ENCODE assay signal across 1 cellular context in the genomic region with DNA sequence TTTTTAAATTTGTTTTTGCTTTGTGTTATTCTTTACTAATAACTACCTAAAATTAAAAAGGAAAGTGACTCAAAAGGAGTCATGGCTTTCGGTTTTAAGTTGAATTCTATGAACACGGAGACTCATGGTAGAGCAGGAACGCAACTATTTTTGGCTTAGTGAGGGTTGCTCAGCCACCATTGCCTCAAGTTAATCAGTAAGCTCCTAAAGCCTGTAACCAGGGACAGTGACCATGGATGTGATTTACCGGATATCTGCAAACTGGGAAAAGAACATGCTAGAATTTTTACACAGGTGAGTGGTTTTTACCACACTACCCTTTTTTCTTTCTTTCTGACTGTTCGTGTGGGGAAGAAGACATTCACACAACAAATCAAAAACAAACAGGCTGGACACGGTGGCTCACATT.
TF ChIP-seq lines count a peak whose summit lies in the region.

No MANE protein-coding gene starts in this region.

TF ChIP-seq in HepG2, 621 proteins besides CTCF, POLR2A, EP300 and RAD21 (continued from another document):
- TF ChIP-seq, protein P1, sequence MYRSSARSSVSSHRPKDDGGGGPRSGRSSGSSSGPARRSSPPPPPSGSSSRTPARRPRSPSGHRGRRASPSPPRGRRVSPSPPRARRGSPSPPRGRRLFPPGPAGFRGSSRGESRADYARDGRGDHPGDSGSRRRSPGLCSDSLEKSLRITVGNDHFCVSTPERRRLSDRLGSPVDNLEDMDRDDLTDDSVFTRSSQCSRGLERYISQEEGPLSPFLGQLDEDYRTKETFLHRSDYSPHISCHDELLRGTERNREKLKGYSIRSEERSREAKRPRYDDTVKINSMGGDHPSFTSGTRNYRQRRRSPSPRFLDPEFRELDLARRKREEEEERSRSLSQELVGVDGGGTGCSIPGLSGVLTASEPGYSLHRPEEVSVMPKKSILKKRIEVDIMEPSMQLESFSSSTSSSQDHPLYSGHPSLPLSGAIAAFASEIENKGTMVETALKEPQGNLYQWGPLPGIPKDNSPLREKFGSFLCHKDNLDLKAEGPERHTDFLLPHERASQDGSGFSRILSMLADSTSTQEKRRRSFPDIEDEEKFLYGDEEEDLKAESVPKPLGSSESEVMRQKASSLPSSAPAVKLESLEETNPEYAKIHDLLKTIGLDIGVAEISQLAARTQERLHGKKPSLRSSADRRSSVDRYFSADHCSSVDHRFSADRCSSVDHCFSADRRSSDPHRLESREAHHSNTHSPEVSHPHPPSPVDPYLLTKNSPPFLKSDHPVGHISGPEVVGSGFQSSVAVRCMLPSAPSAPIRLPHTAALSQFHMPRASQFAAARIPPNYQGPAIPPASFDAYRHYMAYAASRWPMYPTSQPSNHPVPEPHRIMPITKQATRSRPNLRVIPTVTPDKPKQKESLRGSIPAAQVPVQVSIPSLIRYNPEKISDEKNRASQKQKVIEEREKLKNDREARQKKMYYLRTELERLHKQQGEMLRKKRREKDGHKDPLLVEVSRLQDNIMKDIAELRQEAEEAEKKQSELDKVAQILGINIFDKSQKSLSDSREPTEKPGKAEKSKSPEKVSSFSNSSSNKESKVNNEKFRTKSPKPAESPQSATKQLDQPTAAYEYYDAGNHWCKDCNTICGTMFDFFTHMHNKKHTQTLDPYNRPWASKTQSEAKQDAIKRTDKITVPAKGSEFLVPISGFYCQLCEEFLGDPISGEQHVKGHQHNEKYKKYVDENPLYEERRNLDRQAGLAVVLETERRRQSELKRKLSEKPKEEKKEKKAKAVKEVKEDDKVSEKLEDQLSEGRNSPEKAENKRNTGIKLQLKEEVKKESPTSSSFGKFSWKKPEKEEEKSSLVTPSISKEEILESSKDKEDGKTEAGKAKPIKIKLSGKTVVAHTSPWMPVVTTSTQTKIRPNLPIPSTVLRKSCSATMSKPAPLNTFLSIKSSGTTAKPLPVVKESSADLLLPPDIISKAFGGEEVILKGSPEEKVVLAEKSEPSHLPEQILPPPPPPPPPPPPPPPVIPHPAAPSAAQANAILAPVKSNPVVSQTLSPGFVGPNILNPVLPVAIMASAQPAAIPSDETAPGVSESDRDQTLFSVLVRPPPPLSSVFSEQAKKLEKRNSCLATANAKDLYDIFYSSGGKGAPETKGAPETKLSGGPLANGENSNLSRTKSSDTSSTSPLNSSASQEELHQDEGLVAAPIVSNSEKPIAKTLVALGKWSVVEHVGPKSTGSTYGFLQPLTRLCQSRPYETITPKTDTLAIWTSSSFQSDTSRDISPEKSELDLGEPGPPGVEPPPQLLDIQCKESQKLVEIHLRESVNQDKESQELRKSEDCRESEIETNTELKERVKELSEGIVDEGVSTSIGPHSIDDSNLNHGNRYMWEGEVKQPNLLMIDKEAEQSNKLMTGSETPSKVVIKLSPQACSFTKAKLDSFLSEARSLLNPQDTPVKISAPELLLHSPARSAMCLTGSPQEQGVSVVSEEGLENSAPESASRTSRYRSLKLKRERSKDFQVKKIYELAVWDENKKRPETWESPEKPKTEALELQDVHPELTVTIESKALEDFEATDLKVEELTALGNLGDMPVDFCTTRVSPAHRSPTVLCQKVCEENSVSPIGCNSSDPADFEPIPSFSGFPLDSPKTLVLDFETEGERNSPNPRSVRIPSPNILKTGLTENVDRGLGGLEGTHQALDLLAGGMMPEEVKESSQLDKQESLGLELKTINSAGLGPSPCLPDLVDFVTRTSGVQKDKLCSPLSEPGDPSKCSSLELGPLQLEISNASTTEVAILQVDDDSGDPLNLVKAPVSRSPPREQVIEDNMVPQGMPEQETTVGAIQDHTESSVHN (CRISPR knock-in tag; IDR thresholded peaks at IDR 0.05) = no peak
- no peak for TF ChIP-seq POGZ (CRISPR knock-in tag; IDR thresholded peaks at IDR 0.05)
- no peak for TF ChIP-seq HNRNPH1 (optimal IDR thresholded peaks at IDR 0.05; ENCODE audit: low read depth, low read length)
- no peak for TF ChIP-seq ZNF605 (CRISPR knock-in tag; IDR thresholded peaks at IDR 0.05)
- TF ChIP-seq SKI (IDR thresholded peaks at IDR 0.05; ENCODE audit: partially characterized antibody) = no peak
- no peak for TF ChIP-seq RXRA (CRISPR knock-in tag; IDR thresholded peaks at IDR 0.05)
- TF ChIP-seq, protein P2, sequence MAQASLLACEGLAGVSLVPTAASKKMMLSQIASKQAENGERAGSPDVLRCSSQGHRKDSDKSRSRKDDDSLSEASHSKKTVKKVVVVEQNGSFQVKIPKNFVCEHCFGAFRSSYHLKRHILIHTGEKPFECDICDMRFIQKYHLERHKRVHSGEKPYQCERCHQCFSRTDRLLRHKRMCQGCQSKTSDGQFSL (CRISPR knock-in tag; IDR thresholded peaks at IDR 0.05) = no peak
- TF ChIP-seq GATAD2A (CRISPR knock-in tag; IDR thresholded peaks at IDR 0.05) = 0 out of 2 replicates have a peak, but pooled peaks have one; percentile 12
- TF ChIP-seq, protein P3, sequence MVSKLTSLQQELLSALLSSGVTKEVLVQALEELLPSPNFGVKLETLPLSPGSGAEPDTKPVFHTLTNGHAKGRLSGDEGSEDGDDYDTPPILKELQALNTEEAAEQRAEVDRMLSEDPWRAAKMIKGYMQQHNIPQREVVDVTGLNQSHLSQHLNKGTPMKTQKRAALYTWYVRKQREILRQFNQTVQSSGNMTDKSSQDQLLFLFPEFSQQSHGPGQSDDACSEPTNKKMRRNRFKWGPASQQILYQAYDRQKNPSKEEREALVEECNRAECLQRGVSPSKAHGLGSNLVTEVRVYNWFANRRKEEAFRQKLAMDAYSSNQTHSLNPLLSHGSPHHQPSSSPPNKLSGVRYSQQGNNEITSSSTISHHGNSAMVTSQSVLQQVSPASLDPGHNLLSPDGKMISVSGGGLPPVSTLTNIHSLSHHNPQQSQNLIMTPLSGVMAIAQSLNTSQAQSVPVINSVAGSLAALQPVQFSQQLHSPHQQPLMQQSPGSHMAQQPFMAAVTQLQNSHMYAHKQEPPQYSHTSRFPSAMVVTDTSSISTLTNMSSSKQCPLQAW (CRISPR knock-in tag; IDR thresholded peaks at IDR 0.05) = 0 out of 2 replicates have a peak, but pooled peaks have one; percentile 24
- TF ChIP-seq SMAD3 (CRISPR knock-in tag; IDR thresholded peaks at IDR 0.05) = no peak
- TF ChIP-seq, protein P4, sequence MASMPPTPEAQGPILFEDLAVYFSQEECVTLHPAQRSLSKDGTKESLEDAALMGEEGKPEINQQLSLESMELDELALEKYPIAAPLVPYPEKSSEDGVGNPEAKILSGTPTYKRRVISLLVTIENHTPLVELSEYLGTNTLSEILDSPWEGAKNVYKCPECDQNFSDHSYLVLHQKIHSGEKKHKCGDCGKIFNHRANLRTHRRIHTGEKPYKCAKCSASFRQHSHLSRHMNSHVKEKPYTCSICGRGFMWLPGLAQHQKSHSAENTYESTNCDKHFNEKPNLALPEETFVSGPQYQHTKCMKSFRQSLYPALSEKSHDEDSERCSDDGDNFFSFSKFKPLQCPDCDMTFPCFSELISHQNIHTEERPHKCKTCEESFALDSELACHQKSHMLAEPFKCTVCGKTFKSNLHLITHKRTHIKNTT (CRISPR knock-in tag; IDR thresholded peaks at IDR 0.05) = no peak
- no peak for TF ChIP-seq ZNF850 (CRISPR knock-in tag; conservative IDR thresholded peaks at IDR 0.05)
- TF ChIP-seq, protein P5, sequence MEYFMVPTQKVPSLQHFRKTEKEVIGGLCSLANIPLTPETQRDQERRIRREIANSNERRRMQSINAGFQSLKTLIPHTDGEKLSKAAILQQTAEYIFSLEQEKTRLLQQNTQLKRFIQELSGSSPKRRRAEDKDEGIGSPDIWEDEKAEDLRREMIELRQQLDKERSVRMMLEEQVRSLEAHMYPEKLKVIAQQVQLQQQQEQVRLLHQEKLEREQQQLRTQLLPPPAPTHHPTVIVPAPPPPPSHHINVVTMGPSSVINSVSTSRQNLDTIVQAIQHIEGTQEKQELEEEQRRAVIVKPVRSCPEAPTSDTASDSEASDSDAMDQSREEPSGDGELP (IDR thresholded peaks at IDR 0.05; ENCODE audit: borderline replicate concordance, low read depth) = no peak
- no peak for TF ChIP-seq RARG (CRISPR knock-in tag; IDR thresholded peaks at IDR 0.05; ENCODE audit: low read depth)
- no peak for TF ChIP-seq ZNF235 (CRISPR knock-in tag; IDR thresholded peaks at IDR 0.05; ENCODE audit: borderline replicate concordance)
- no peak for TF ChIP-seq ERF (CRISPR knock-in tag; IDR thresholded peaks at IDR 0.05)
- TF ChIP-seq, protein P6, sequence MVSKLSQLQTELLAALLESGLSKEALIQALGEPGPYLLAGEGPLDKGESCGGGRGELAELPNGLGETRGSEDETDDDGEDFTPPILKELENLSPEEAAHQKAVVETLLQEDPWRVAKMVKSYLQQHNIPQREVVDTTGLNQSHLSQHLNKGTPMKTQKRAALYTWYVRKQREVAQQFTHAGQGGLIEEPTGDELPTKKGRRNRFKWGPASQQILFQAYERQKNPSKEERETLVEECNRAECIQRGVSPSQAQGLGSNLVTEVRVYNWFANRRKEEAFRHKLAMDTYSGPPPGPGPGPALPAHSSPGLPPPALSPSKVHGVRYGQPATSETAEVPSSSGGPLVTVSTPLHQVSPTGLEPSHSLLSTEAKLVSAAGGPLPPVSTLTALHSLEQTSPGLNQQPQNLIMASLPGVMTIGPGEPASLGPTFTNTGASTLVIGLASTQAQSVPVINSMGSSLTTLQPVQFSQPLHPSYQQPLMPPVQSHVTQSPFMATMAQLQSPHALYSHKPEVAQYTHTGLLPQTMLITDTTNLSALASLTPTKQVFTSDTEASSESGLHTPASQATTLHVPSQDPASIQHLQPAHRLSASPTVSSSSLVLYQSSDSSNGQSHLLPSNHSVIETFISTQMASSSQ (IDR thresholded peaks at IDR 0.05; ENCODE audit: low read depth) = peak; percentile 58
- TF ChIP-seq, protein P6 (CRISPR knock-in tag; IDR thresholded peaks at IDR 0.05; ENCODE audit: borderline replicate concordance) = no peak; the same call in 1 of the 2 replicates
- TF ChIP-seq, protein P7, sequence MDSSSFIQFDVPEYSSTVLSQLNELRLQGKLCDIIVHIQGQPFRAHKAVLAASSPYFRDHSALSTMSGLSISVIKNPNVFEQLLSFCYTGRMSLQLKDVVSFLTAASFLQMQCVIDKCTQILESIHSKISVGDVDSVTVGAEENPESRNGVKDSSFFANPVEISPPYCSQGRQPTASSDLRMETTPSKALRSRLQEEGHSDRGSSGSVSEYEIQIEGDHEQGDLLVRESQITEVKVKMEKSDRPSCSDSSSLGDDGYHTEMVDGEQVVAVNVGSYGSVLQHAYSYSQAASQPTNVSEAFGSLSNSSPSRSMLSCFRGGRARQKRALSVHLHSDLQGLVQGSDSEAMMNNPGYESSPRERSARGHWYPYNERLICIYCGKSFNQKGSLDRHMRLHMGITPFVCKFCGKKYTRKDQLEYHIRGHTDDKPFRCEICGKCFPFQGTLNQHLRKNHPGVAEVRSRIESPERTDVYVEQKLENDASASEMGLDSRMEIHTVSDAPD (CRISPR knock-in tag; IDR thresholded peaks at IDR 0.05) = no peak
- no peak for TF ChIP-seq TARDBP (CRISPR knock-in tag; IDR thresholded peaks at IDR 0.05)
- TF ChIP-seq, protein P8, sequence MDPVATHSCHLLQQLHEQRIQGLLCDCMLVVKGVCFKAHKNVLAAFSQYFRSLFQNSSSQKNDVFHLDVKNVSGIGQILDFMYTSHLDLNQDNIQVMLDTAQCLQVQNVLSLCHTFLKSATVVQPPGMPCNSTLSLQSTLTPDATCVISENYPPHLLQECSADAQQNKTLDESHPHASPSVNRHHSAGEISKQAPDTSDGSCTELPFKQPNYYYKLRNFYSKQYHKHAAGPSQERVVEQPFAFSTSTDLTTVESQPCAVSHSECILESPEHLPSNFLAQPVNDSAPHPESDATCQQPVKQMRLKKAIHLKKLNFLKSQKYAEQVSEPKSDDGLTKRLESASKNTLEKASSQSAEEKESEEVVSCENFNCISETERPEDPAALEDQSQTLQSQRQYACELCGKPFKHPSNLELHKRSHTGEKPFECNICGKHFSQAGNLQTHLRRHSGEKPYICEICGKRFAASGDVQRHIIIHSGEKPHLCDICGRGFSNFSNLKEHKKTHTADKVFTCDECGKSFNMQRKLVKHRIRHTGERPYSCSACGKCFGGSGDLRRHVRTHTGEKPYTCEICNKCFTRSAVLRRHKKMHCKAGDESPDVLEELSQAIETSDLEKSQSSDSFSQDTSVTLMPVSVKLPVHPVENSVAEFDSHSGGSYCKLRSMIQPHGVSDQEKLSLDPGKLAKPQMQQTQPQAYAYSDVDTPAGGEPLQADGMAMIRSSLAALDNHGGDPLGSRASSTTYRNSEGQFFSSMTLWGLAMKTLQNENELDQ (CRISPR knock-in tag; IDR thresholded peaks at IDR 0.05; ENCODE audit: borderline replicate concordance) = no peak
